8 cellular contexts compared by ENCODE assay signal in genomic region chr1:248945446-248945845, GRCh38. TPM values are rescaled to one million over a fixed set of nuclear protein-coding genes. Genes with fewer than 3 reads are reported as not detected.
DNase-seq lines count a peak whose midpoint lies in the region; ATAC-seq and TF ChIP-seq lines count a peak whose summit lies in the region.
"Not testable (repeated sequence)": the region's sequence is repeated elsewhere in the genome, so short reads cannot be mapped to it uniquely, and the experiment has no call there.

No MANE protein-coding gene starts in this region.

- H3K9me3 ChIP-seq in CD8-positive, alpha-beta T cell (ENCODE audit: low read length); adrenal gland (replicated peaks in 1 of 3); upper lobe of right lung: not testable (repeated sequence)

- not testable (repeated sequence) for TF ChIP-seq CTCF in CD8-positive, alpha-beta T cell (IDR thresholded peaks at IDR 0.05); GM23338 (conservative IDR thresholded peaks at IDR 0.05; ENCODE audit: low read depth in 2 of 2); adrenal gland (IDR thresholded peaks at IDR 0.05); upper lobe of right lung (IDR thresholded peaks at IDR 0.05)

- H3K4me1 ChIP-seq in CD8-positive, alpha-beta T cell (ENCODE audit: insufficient read depth, low read length); GM23338 (ENCODE audit: insufficient read depth); adrenal gland (replicated peaks in 1 of 2); upper lobe of right lung: not testable (repeated sequence)

- ATAC-seq in CD8-positive, alpha-beta T cell, result peak; percentile 38
- not testable (repeated sequence) for ATAC-seq in GM23338
- ATAC-seq in SK-N-SH treated with all-trans-retinoic acid at 6 μM for 48 hours, result peak; percentile 64
- ATAC-seq in left ventricle myocardium superior, result peak; percentile 78
- peak; percentile 86 for ATAC-seq in upper lobe of right lung

- 74 to 89% (median 79%) methylated on average over 8 to 13 of the region's 14 CpGs for WGBS in adrenal gland, 4 donors

- H3F3A ChIP-seq in GM23338 (replicated peaks; ENCODE audit: low read depth), result not testable (repeated sequence)

- TF ChIP-seq POLR2A in adrenal gland (IDR thresholded peaks at IDR 0.05), result not testable (repeated sequence)

- POLR2A ChIA-PET in CD8-positive, alpha-beta T cell (lab: Charles Lee), result not testable (repeated sequence)

- not testable (repeated sequence) for H3K4me1 Mint-ChIP-seq in CD8-positive, alpha-beta T cell (ENCODE audit: low read depth); GM23338

- intact Hi-C loops in CD8-positive, alpha-beta T cell (cut with DNase I, micrococcal nuclease); adrenal gland (cut with DNase I); left ventricle myocardium superior (cut with micrococcal nuclease); upper lobe of right lung (cut with DNase I): not testable (repeated sequence)

- H3K27ac ChIP-seq in CD8-positive, alpha-beta T cell (ENCODE audit: low read depth, low read length); GM23338 (ENCODE audit: low read depth); adrenal gland; upper lobe of right lung: not testable (repeated sequence)

- not testable (repeated sequence) for H3K36me3 Mint-ChIP-seq in CD8-positive, alpha-beta T cell; GM23338 (ENCODE audit: low read depth)

- H3K79me2 ChIP-seq in GM23338 (replicated peaks; ENCODE audit: insufficient read depth), result not testable (repeated sequence)

- CTCF ChIA-PET in CD8-positive, alpha-beta T cell (lab: Charles Lee), result not testable (repeated sequence)

- not testable (repeated sequence) for H3K9me3 Mint-ChIP-seq in CD8-positive, alpha-beta T cell; GM23338

- H4K20me1 ChIP-seq in GM23338 (replicated peaks; ENCODE audit: insufficient read depth), result not testable (repeated sequence)

- H3K9me2 ChIP-seq in GM23338 (ENCODE audit: insufficient read depth), result not testable (repeated sequence)

- not testable (repeated sequence) for H3K36me3 ChIP-seq in CD8-positive, alpha-beta T cell (ENCODE audit: insufficient read depth, low read length); GM23338 (ENCODE audit: insufficient read depth); adrenal gland (replicated peaks in 1 of 2); upper lobe of right lung

- not testable (repeated sequence) for H3K27me3 Mint-ChIP-seq in CD8-positive, alpha-beta T cell (ENCODE audit: low read depth); GM23338 (ENCODE audit: insufficient read depth, low read depth, poor library complexity)

- H3K27ac Mint-ChIP-seq in CD8-positive, alpha-beta T cell; GM23338: not testable (repeated sequence)

- H3K4me2 ChIP-seq in GM23338, result not testable (repeated sequence)

- not testable (repeated sequence) for H3K4me3 Mint-ChIP-seq in CD8-positive, alpha-beta T cell; GM23338

- not testable (repeated sequence) for DNase-seq in CD8-positive, alpha-beta T cell; left ventricle myocardium superior; upper lobe of right lung
- DNase-seq in GM23338 (ENCODE audit: low spot score), result peak; percentile 24
- DNase-seq in adrenal gland, result peak in 4 of 7 donors; percentile 14 to 71 (median 56)
- DNase-seq in ecto neural progenitor cell (ENCODE audit: low spot score), result peak; percentile 56
- peak; percentile 13 to 25 for DNase-seq in lung microvascular endothelial cell (ENCODE audit: low read depth in 2 of 2)

- H3K27me3 ChIP-seq in CD8-positive, alpha-beta T cell (ENCODE audit: insufficient read depth, low read length); GM23338 (ENCODE audit: insufficient read depth); adrenal gland; upper lobe of right lung: not testable (repeated sequence)

- H2AFZ ChIP-seq in GM23338, result not testable (repeated sequence)

- H3K4me3 ChIP-seq in CD8-positive, alpha-beta T cell (ENCODE audit: low read depth, low read length); adrenal gland; upper lobe of right lung: not testable (repeated sequence)
- H3K4me3 ChIP-seq in GM23338, result peak overlapping the region; percentile 30; the same call in 1 of the 2 replicates

RNA-seq across cellular contexts. Expression of gene PGBD2, which starts 39.4 kb away (rescaled TPM):
- total RNA-seq in CD8-positive, alpha-beta T cell, result 1 to 10 TPM in 1 of 2 experiments, under 1 TPM in 1; 0.90 to 1.9 TPM
- total RNA-seq in GM23338 (2014; rRNA removed; shearing (Covaris generic)), result 6.6 and 10.2 TPM in 2 replicates
- polyA plus RNA-seq in GM23338 (2016; fragmentation: Nextera tagmentation; extraction: Ambion mirVana) (4.8 and 5.7 TPM in 2 replicates), adrenal gland (1 to 10 TPM; 4.5 to 7.2 (median 7.2) TPM)
- total RNA-seq in adrenal gland (1 to 10 TPM; 1.6 to 9.2 (median 4.2) TPM), left ventricle myocardium superior (3.3 TPM), lung microvascular endothelial cell (4.8 and 10.9 TPM in 2 replicates), upper lobe of right lung (6.9 TPM)
